Comparison of ENCODE assay signal across 9 cellular contexts in the genomic region with DNA sequence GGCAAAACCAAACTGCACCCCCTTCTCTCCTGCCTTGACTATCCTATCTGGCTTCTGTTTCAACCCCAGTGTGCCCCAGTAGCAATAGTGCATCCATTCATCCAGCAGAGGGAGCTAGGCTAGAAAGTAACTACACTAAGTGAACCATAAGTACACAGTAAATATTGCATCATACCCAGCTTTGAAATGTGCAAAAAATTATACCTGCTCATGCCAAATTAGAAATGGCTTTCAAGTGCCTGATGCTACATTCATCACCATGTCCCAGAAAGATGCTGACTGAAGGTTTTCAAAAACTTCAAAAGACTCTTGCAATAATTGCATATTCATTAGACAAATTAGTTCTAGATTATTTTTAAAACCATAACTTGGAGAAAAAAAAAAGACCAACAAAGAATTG.
DNase-seq lines count a peak whose midpoint lies in the region; ATAC-seq and TF ChIP-seq lines count a peak whose summit lies in the region.
"Had no signal": no experiment of that assay in that cellular context is flagged by ENCODE, and none has a peak within 500 bp of the region (broad histone marks: within the 10 kb centered on the region; RNA-seq: fewer than 3 reads in every experiment).

No MANE protein-coding gene starts in this region.

- H3K4me2 ChIP-seq in PC-3 (ENCODE audit: low read length) (no peak overlapping the region), mammary epithelial cell (ENCODE audit: insufficient read depth, low read depth, low read length) (no peak overlapping the region)

- no peaks in the 10 kb centered on the region for H3F3A ChIP-seq in PC-3 (ENCODE audit: low read length, unreplicated experiment)

- POLR2A ChIA-PET in PC-3 (lab: Charles Lee; ENCODE audit: unreplicated experiment) = no interaction called here

- ATAC-seq in Right ventricle myocardium inferior (peak; percentile 70), PC-3 (peak; percentile 80), left colon (peak; percentile 87)
- ATAC-seq: naive thymus-derived CD8-positive, alpha-beta T cell had no signal

- peak; percentile 82 for TF ChIP-seq CTCF in PC-3 (conservative IDR thresholded peaks at IDR 0.05; ENCODE audit: low read depth, low read length)
- peak; percentile 92 to 94 for TF ChIP-seq CTCF in mammary epithelial cell (conservative IDR thresholded peaks at IDR 0.05 in 1 of 2, IDR thresholded peaks at IDR 0.05 in 1 of 2; ENCODE audit: extremely low read depth in 1 of 2, insufficient read depth in 1 of 2, low read depth in 1 of 2, low read length in 2 of 2)
- peak; percentile 53 to 67 for TF ChIP-seq CTCF in suprapubic skin (IDR thresholded peaks at IDR 0.05)

- no peak overlapping the region for H3K9ac ChIP-seq in PC-3 (ENCODE audit: low read length)
- no peak overlapping the region for H3K9ac ChIP-seq in mammary epithelial cell (ENCODE audit: insufficient read depth, low read length)

- no TSS peak for BruUV-seq in PC-3 (replicated peaks; lab: Mats Ljungman, UMichigan)
- no TSS peak for BruUV-seq in mammary epithelial cell (replicated peaks; lab: Mats Ljungman, UMichigan)

- DNase-seq in Right ventricle myocardium inferior (ENCODE audit: missing footprints) (no peak), cardiac septum (ENCODE audit: low spot score) (no peak), H7 (peak; percentile 17), KBM-7 (peak; percentile 79), PC-3 (peak; percentile 81), mammary epithelial cell (peak; percentile 63), left colon (peak; percentile 42 to 44), suprapubic skin (ENCODE audit: low spot score in 2 of 2) (no peak)

- H3K79me2 ChIP-seq in PC-3 (ENCODE audit: low read length) (no peaks in the 10 kb centered on the region), mammary epithelial cell (ENCODE audit: insufficient read depth, low read length) (no peaks in the 10 kb centered on the region)

- in situ Hi-C loops in KBM-7 (cut with MboI; ENCODE audit: low pct_unique_long_range_greater_than_20kb, low sequenced_read_pairs) (no loop called here), mammary epithelial cell (cut with MboI; ENCODE audit: low sequenced_read_pairs in 2 of 2) (loop anchor here in 1 of 2 donors (10.0 kb wide), 1 partner anchor 143 kb away; no protein-coding TSS in a partner anchor)

- H3K9me3 ChIP-seq in PC-3 (ENCODE audit: low read length) = no peaks in the 10 kb centered on the region
- no peaks in the 10 kb centered on the region for H3K9me3 ChIP-seq in mammary epithelial cell (replicated peaks; ENCODE audit: insufficient read depth, low read length)
- no peaks in the 10 kb centered on the region for H3K9me3 ChIP-seq in suprapubic skin

- dilution Hi-C loops in mammary epithelial cell (cut with HindIII; ENCODE audit: low sequenced_read_pairs) = no loop called here

- CTCF ChIA-PET in PC-3 (lab: Charles Lee) = no interaction called here
- CTCF ChIA-PET in mammary epithelial cell (lab: Charles Lee; ENCODE audit: low non-redundant PET) = interaction anchor here (0.5 to 0.9 kb wide), 3 partner anchors 16 to 1478 kb away, joined by 3 to 27 read pairs (median 4); no protein-coding TSS in a partner anchor

- no peaks in the 10 kb centered on the region for H3K9me2 ChIP-seq in PC-3 (replicated peaks; ENCODE audit: low read length)

- no peak overlapping the region for H3K4me3 ChIP-seq in H7 (ENCODE audit: insufficient read depth, low read depth, low read length)
- H3K4me3 ChIP-seq in PC-3 (ENCODE audit: low read length) = no peak overlapping the region
- no peak overlapping the region for H3K4me3 ChIP-seq in mammary epithelial cell (replicated peaks in 1 of 3; ENCODE audit: insufficient read depth in 1 of 3, low read depth in 2 of 3, low read length in 3 of 3)
- no peak overlapping the region for H3K4me3 ChIP-seq in suprapubic skin

- H3K36me3 ChIP-seq in H7 (replicated peaks; ENCODE audit: control insufficient read depth, insufficient read depth, low read length) = no peaks in the 10 kb centered on the region
- H3K36me3 ChIP-seq in PC-3 (ENCODE audit: low read depth, low read length) = no peaks in the 10 kb centered on the region
- H3K36me3 ChIP-seq in mammary epithelial cell (ENCODE audit: insufficient read depth, low read length) = no peaks in the 10 kb centered on the region
- H3K36me3 ChIP-seq in suprapubic skin = no peaks in the 10 kb centered on the region

- no peak for TF ChIP-seq EP300 in suprapubic skin (IDR thresholded peaks at IDR 0.05)

- H2AFZ ChIP-seq in PC-3 (ENCODE audit: low read length) = no peak overlapping the region
- H2AFZ ChIP-seq in mammary epithelial cell (ENCODE audit: low read depth, low read length) = no peak overlapping the region

- intact Hi-C loops in Right ventricle myocardium inferior (cut with DNase I) = loop anchor here (5.0 to 10.0 kb wide), 2 partner anchors 143 to 366 kb away; no protein-coding TSS in a partner anchor
- intact Hi-C loops in cardiac septum (cut with DNase I) = loop anchor here (5.0 kb wide), 3 partner anchors 131 to 366 kb away; no protein-coding TSS in a partner anchor
- intact Hi-C loops in PC-3 (cut with micrococcal nuclease) = loop anchor here (1.0 to 10.0 kb wide), 2 partner anchors 144 to 203 kb away; no protein-coding TSS in a partner anchor
- intact Hi-C loops in mammary epithelial cell (cut with micrococcal nuclease) = loop anchor here (1.0 to 10.0 kb wide), 8 partner anchors 131 to 1479 kb away; no protein-coding TSS in a partner anchor
- intact Hi-C loops in left colon (cut with DNase I, micrococcal nuclease) = no loop called here

- H4K20me1 ChIP-seq in PC-3 (ENCODE audit: low read length) (no peaks in the 10 kb centered on the region), mammary epithelial cell (ENCODE audit: insufficient read depth, low read length) (no peaks in the 10 kb centered on the region)

- H3K27ac ChIP-seq in PC-3 (ENCODE audit: low read length) (no peak overlapping the region), mammary epithelial cell (ENCODE audit: insufficient read depth, low read depth, low read length) (no peak overlapping the region), suprapubic skin (no peak overlapping the region)

- H3K27me3 ChIP-seq in H7 (ENCODE audit: control insufficient read depth, insufficient read depth, low read length) (no peaks in the 10 kb centered on the region), PC-3 (ENCODE audit: low read length) (no peaks in the 10 kb centered on the region), mammary epithelial cell (ENCODE audit: insufficient read depth, low read length) (no peaks in the 10 kb centered on the region), suprapubic skin (no peaks in the 10 kb centered on the region)

- H3K4me1 ChIP-seq in PC-3 (ENCODE audit: insufficient read depth, low read length) (no peaks in the 10 kb centered on the region), mammary epithelial cell (ENCODE audit: insufficient read depth, low read length) (no peaks in the 10 kb centered on the region), suprapubic skin (peaks cover 14% of the 10 kb centered on the region)

- no peak for TF ChIP-seq POLR2A in suprapubic skin (IDR thresholded peaks at IDR 0.05)

Comparison
In these comparisons a context has a peak if more than half of its experiments do, and no peak if none do; other contexts are left out.
1. DNase-seq: peak in H7 (single experiment), KBM-7 (single experiment), PC-3 (single experiment), mammary epithelial cell (single experiment) and left colon (2 of 2); none in Right ventricle myocardium inferior (single experiment), cardiac septum (single experiment) and suprapubic skin (0 of 2).
2. intact Hi-C loops: an anchor here in Right ventricle myocardium inferior (5.0 to 10.0 kb wide), cardiac septum (5.0 kb wide), PC-3 (1.0 to 10.0 kb wide) and mammary epithelial cell (1.0 to 10.0 kb wide); none called in left colon.
3. Peak in every context shown above with its lines, with median percentiles within 50 percentile points of each other: ATAC-seq and CTCF ChIP-seq.